8 cellular contexts compared by ENCODE assay signal in genomic region chr9:70418822-70419545, GRCh38.
A peak's percentile ranks its signal among the peaks of the same experiment; 100 is the strongest.
DNase-seq lines count a peak whose midpoint lies in the region; ATAC-seq and TF ChIP-seq lines count a peak whose summit lies in the region.

No MANE protein-coding gene starts in this region.

- H3K9ac ChIP-seq in mucosa of stomach (ENCODE audit: low read length), result peak overlapping the region; percentile 85

- peak overlapping the region; percentile 89 for H3K4me3 Mint-ChIP-seq in activated T-cell treated with anti-CD3 and anti-CD28 coated beads, Interleukin-2, amount 50 U/mL, for 24 hours

- peaks cover 35% of the 10 kb centered on the region for H3K4me1 ChIP-seq in mucosa of stomach (ENCODE audit: control insufficient read depth, insufficient read depth, low read length)

- no peaks in the 10 kb centered on the region for H3K27me3 ChIP-seq in mucosa of stomach (ENCODE audit: control insufficient read depth, insufficient read depth, low read length)

- peak; percentile 43 for ATAC-seq in GM21529 (IDR thresholded peaks at IDR 0.05; ENCODE audit: unreplicated experiment)

- no peaks in the 10 kb centered on the region for H3K9me3 Mint-ChIP-seq in activated T-cell treated with anti-CD3 and anti-CD28 coated beads, Interleukin-2, amount 50 U/mL, for 24 hours

- no peaks in the 10 kb centered on the region for H3K27me3 Mint-ChIP-seq in activated T-cell treated with anti-CD3 and anti-CD28 coated beads, Interleukin-2, amount 50 U/mL, for 24 hours

- DNase-seq in DMS 273 (lab: John Stamatoyannopoulos, UW; ENCODE audit: unreplicated experiment), result peak; percentile 97
- DNase-seq in OCI-M1 (lab: John Stamatoyannopoulos, UW), result peak; percentile 96
- peak; percentile 90 for DNase-seq in activated T-cell treated with anti-CD3 and anti-CD28 coated beads, Interleukin-2, amount 50 U/mL, for 24 hours
- DNase-seq in erythroblast (lab: John Stamatoyannopoulos, UW), result peak; percentile 92 to 95
- peak; percentile 86 for DNase-seq in stimulated activated CD8-positive, alpha-beta memory T cell treated with anti-CD3 and anti-CD28 coated beads, Interleukin-4, amount 100 ng/mL, for 48 hours

- no peaks in the 10 kb centered on the region for H3K36me3 ChIP-seq in mucosa of stomach (ENCODE audit: control insufficient read depth, insufficient read depth, low read length)

- TF ChIP-seq POLR2A in erythroblast (IDR thresholded peaks at IDR 0.05; ENCODE audit: low read length), result peak; percentile 89

- TF ChIP-seq RAD21 in Ishikawa (IDR thresholded peaks at IDR 0.05; ENCODE audit: low read depth), result no peak

- H3K27ac Mint-ChIP-seq in activated T-cell treated with anti-CD3 and anti-CD28 coated beads, Interleukin-2, amount 50 U/mL, for 24 hours, result peak overlapping the region; percentile 100

- H3K4me1 Mint-ChIP-seq in activated T-cell treated with anti-CD3 and anti-CD28 coated beads, Interleukin-2, amount 50 U/mL, for 24 hours (ENCODE audit: low read depth), result peaks cover 57% of the 10 kb centered on the region

- H3K9me3 ChIP-seq in mucosa of stomach (ENCODE audit: control insufficient read depth, low read length), result no peaks in the 10 kb centered on the region

- peak overlapping the region; percentile 67 for H3K4me3 ChIP-seq in mucosa of stomach (ENCODE audit: low read length)

- H3K36me3 Mint-ChIP-seq in activated T-cell treated with anti-CD3 and anti-CD28 coated beads, Interleukin-2, amount 50 U/mL, for 24 hours (ENCODE audit: low read depth), result peaks cover 2% of the 10 kb centered on the region

- no peak; the same call in 1 of the 2 replicates for TF ChIP-seq EP300 in Ishikawa (IDR thresholded peaks at IDR 0.05; ENCODE audit: borderline replicate concordance)

TF ChIP-seq in Ishikawa, 13 proteins besides CTCF, POLR2A, EP300 and RAD21:
- TF ChIP-seq TEAD4 (IDR thresholded peaks at IDR 0.05) (no peak), MAX (IDR thresholded peaks at IDR 0.05) (peak; percentile 16; the same call in 1 of the 2 replicates), CEBPB (IDR thresholded peaks at IDR 0.05) (peak; percentile 69; the same call in 1 of the 2 replicates), CREB1 (IDR thresholded peaks at IDR 0.05; ENCODE audit: low read depth) (no peak), TCF12 (IDR thresholded peaks at IDR 0.05; ENCODE audit: low read depth) (peak; percentile 1; the same call in 1 of the 2 replicates), FOXM1 (IDR thresholded peaks at IDR 0.05; ENCODE audit: borderline replicate concordance, low read depth) (no peak), USF1 (IDR thresholded peaks at IDR 0.05) (no peak), EGR1 (IDR thresholded peaks at IDR 0.05) (peak; percentile 91), YY1 (IDR thresholded peaks at IDR 0.05; ENCODE audit: low read depth) (0 out of 2 replicates have a peak, but pooled peaks have one; percentile 42), REST (IDR thresholded peaks at IDR 0.05; ENCODE audit: low read depth) (no peak), NFIC (IDR thresholded peaks at IDR 0.05) (peak; percentile 35), TAF1 (IDR thresholded peaks at IDR 0.05; ENCODE audit: low read depth) (peak; percentile 42), ZBTB7A (IDR thresholded peaks at IDR 0.05; ENCODE audit: low read depth) (no peak; the same call in 1 of the 2 replicates)
TF ChIP-seq in Ishikawa: peak in this region for 7.

Comparison
In these comparisons a context has a peak if more than half of its experiments do, and no peak if none do; other contexts are left out.
1. Peak in every context shown above with its lines: DNase-seq, ATAC-seq and H3K4me3 ChIP-seq.